Comparison of ENCODE assay signal across 23 cellular contexts in genomic region chr7:157155959-157156358, GRCh38.
"Had no signal": no experiment of that assay in that cellular context is flagged by ENCODE, and none has a peak within 500 bp of the region (broad histone marks: within the 10 kb centered on the region; RNA-seq: fewer than 3 reads in every experiment).

No MANE protein-coding gene starts in this region.

- H3K9me3 ChIP-seq: esophagus muscularis mucosa, gastroesophageal sphincter, spleen, thoracic aorta, transverse colon had no signal

- H3K27ac Mint-ChIP-seq: natural killer cell treated with Interleukin-12 subunit alpha and Interleukin-12 subunit beta and Interleukin-15 and Interleukin-18, amount 100 ng/mL, for 72 hours; stimulated activated naive B cell treated with anti-CD40 and anti-IgM and Interleukin-4, amounts not matched to agents 10 μg/mL and 1 μg/mL and 100 μg/mL, for 72 hours had no signal

- H3K9ac ChIP-seq: parathyroid adenoma had no signal

- ATAC-seq: gastroesophageal sphincter; left cardiac atrium; left ventricle myocardium superior; natural killer cell treated with Interleukin-12 subunit alpha and Interleukin-12 subunit beta and Interleukin-15 and Interleukin-18, amount 100 ng/mL, for 72 hours; sciatic nerve; stimulated activated naive B cell treated with anti-CD40 and anti-IgM and Interleukin-4, amounts not matched to agents 10 μg/mL and 1 μg/mL and 100 μg/mL, for 72 hours; stimulated activated naive CD8-positive, alpha-beta T cell treated with anti-CD3 and anti-CD28 coated beads, Interleukin-15, amount 100 ng/mL, for 72 hours had no signal

- DNase-seq: effector CD4-positive, alpha-beta T cell; glutamatergic neuron; immature natural killer cell; kidney; left cardiac atrium; left ventricle myocardium superior; mesenchymal stem cell; midbrain; spleen; stimulated activated CD4-positive, alpha-beta T cell treated with anti-CD3 and anti-CD28 coated beads, Interleukin-15, amount 100 ng/mL, for 24 hours; stimulated activated CD4-positive, alpha-beta T cell treated with anti-CD3 and anti-CD28 coated beads, Interleukin-1b, Interleukin-23, amount 100 ng/mL, for 48 hours; stimulated activated CD4-positive, alpha-beta T cell treated with anti-CD3 and anti-CD28 coated beads, Interleukin-4, amount 100 ng/mL, for 24 hours; stimulated activated naive B cell treated with anti-CD40 and anti-IgM and Interleukin-4, amounts not matched to agents 10 μg/mL and 1 μg/mL and 100 μg/mL, for 72 hours; stimulated activated naive CD8-positive, alpha-beta T cell treated with anti-CD3 and anti-CD28 coated beads, Interleukin-15, amount 100 ng/mL, for 72 hours; transverse colon had no signal

- H3K27me3 ChIP-seq: esophagus muscularis mucosa, gastroesophageal sphincter, spleen, transverse colon had no signal

- H2AFZ ChIP-seq: parathyroid adenoma had no signal

- H3K27me3 Mint-ChIP-seq: natural killer cell treated with Interleukin-12 subunit alpha and Interleukin-12 subunit beta and Interleukin-15 and Interleukin-18, amount 100 ng/mL, for 72 hours; stimulated activated naive B cell treated with anti-CD40 and anti-IgM and Interleukin-4, amounts not matched to agents 10 μg/mL and 1 μg/mL and 100 μg/mL, for 72 hours; stimulated activated naive CD8-positive, alpha-beta T cell treated with anti-CD3 and anti-CD28 coated beads, Interleukin-15, amount 100 ng/mL, for 72 hours had no signal

- H3K9me3 Mint-ChIP-seq: immature natural killer cell; natural killer cell treated with Interleukin-12 subunit alpha and Interleukin-12 subunit beta and Interleukin-15 and Interleukin-18, amount 100 ng/mL, for 72 hours; stimulated activated naive B cell treated with anti-CD40 and anti-IgM and Interleukin-4, amounts not matched to agents 10 μg/mL and 1 μg/mL and 100 μg/mL, for 72 hours; stimulated activated naive CD8-positive, alpha-beta T cell treated with anti-CD3 and anti-CD28 coated beads, Interleukin-15, amount 100 ng/mL, for 72 hours had no signal

- H3K4me3 ChIP-seq: coronary artery, esophagus muscularis mucosa, gastroesophageal sphincter, lung, spleen, thoracic aorta, transverse colon had no signal

- H3K27ac ChIP-seq: coronary artery, esophagus muscularis mucosa, gastroesophageal sphincter, parathyroid adenoma, spleen, thoracic aorta, transverse colon had no signal

- H3K36me3 Mint-ChIP-seq: natural killer cell treated with Interleukin-12 subunit alpha and Interleukin-12 subunit beta and Interleukin-15 and Interleukin-18, amount 100 ng/mL, for 72 hours had no signal

- H3K4me3 Mint-ChIP-seq: immature natural killer cell; natural killer cell treated with Interleukin-12 subunit alpha and Interleukin-12 subunit beta and Interleukin-15 and Interleukin-18, amount 100 ng/mL, for 72 hours; stimulated activated naive B cell treated with anti-CD40 and anti-IgM and Interleukin-4, amounts not matched to agents 10 μg/mL and 1 μg/mL and 100 μg/mL, for 72 hours; stimulated activated naive CD8-positive, alpha-beta T cell treated with anti-CD3 and anti-CD28 coated beads, Interleukin-15, amount 100 ng/mL, for 72 hours had no signal

- H3K36me3 ChIP-seq: gastroesophageal sphincter, thoracic aorta, transverse colon had no signal
